In genomic region chr1:100353073-100353801, GRCh38 we compare ENCODE assay signal across 1 cellular context.
A peak's percentile ranks its signal among the peaks of the same experiment; 100 is the strongest.
TF ChIP-seq lines count a peak whose summit lies in the region.

No MANE protein-coding gene starts in this region.

TF ChIP-seq in H1, 55 proteins besides CTCF, POLR2A, EP300 and RAD21 (continued from another document):
- TF ChIP-seq CHD7 (IDR thresholded peaks at IDR 0.05; ENCODE audit: insufficient replicate concordance, low read length) (no peak), CHD1 (IDR thresholded peaks at IDR 0.05; ENCODE audit: low read depth, low read length) (no peak), TEAD4 (IDR thresholded peaks at IDR 0.05; ENCODE audit: low read depth, low read length) (no peak), SAP30 (IDR thresholded peaks at IDR 0.05; ENCODE audit: insufficient read depth, insufficient replicate concordance, low read length) (peak; percentile 75), BCL11A (IDR thresholded peaks at IDR 0.05; ENCODE audit: low read depth in 2 of 2, low read length in 2 of 2) (no peak), SIN3A (conservative IDR thresholded peaks at IDR 0.05 in 1 of 2, IDR thresholded peaks at IDR 0.05 in 1 of 2; ENCODE audit: low read depth in 1 of 2, low read length in 2 of 2) (0 out of 4 replicates have a peak, but pooled peaks of 1 of the 2 experiments have one; percentile 3), MAX (IDR thresholded peaks at IDR 0.05) (no peak), ZNF274 (IDR thresholded peaks at IDR 0.05; ENCODE audit: borderline replicate concordance, extremely low read depth, low read length) (no peak), NRF1 (IDR thresholded peaks at IDR 0.05; ENCODE audit: low read depth, low read length) (no peak), GTF2F1 (IDR thresholded peaks at IDR 0.05; ENCODE audit: borderline replicate concordance, low read depth, low read length) (no peak), CEBPB (IDR thresholded peaks at IDR 0.05; ENCODE audit: low read depth, low read length) (no peak), RBBP5 (IDR thresholded peaks at IDR 0.05; ENCODE audit: borderline replicate concordance, low read depth, low read length) (no peak), KDM4A (IDR thresholded peaks at IDR 0.05; ENCODE audit: low read depth, low read length, severe bottlenecking) (no peak), SRF (IDR thresholded peaks at IDR 0.05; ENCODE audit: low read depth, low read length) (no peak), ATF2 (IDR thresholded peaks at IDR 0.05; ENCODE audit: low read length) (no peak), NANOG (IDR thresholded peaks at IDR 0.05; ENCODE audit: insufficient read depth, low read depth, low read length, poor library complexity, severe bottlenecking) (no peak), SP2 (IDR thresholded peaks at IDR 0.05; ENCODE audit: low read length) (no peak), POLR2AphosphoS5 (IDR thresholded peaks at IDR 0.05; ENCODE audit: low read depth, low read length) (peak; percentile 51; the same call in 1 of the 2 replicates), KDM5A (IDR thresholded peaks at IDR 0.05; ENCODE audit: low read length) (no peak)
TF ChIP-seq in H1: peak in this region for 5.
